ENCODE assay signal across 1 cellular context in genomic region chr16:21158208-21159110, GRCh38.
A peak's percentile ranks its signal among the peaks of the same experiment; 100 is the strongest.
TF ChIP-seq lines count a peak whose summit lies in the region.

LDAF1 (plus strand) TSS chr16:21158674; CDS start chr16:21161183, 2,509 bp downstream.

TF ChIP-seq in HepG2, 621 proteins besides CTCF, POLR2A, EP300 and RAD21 (continued from another document and continues in another):
- TF ChIP-seq, protein P1, sequence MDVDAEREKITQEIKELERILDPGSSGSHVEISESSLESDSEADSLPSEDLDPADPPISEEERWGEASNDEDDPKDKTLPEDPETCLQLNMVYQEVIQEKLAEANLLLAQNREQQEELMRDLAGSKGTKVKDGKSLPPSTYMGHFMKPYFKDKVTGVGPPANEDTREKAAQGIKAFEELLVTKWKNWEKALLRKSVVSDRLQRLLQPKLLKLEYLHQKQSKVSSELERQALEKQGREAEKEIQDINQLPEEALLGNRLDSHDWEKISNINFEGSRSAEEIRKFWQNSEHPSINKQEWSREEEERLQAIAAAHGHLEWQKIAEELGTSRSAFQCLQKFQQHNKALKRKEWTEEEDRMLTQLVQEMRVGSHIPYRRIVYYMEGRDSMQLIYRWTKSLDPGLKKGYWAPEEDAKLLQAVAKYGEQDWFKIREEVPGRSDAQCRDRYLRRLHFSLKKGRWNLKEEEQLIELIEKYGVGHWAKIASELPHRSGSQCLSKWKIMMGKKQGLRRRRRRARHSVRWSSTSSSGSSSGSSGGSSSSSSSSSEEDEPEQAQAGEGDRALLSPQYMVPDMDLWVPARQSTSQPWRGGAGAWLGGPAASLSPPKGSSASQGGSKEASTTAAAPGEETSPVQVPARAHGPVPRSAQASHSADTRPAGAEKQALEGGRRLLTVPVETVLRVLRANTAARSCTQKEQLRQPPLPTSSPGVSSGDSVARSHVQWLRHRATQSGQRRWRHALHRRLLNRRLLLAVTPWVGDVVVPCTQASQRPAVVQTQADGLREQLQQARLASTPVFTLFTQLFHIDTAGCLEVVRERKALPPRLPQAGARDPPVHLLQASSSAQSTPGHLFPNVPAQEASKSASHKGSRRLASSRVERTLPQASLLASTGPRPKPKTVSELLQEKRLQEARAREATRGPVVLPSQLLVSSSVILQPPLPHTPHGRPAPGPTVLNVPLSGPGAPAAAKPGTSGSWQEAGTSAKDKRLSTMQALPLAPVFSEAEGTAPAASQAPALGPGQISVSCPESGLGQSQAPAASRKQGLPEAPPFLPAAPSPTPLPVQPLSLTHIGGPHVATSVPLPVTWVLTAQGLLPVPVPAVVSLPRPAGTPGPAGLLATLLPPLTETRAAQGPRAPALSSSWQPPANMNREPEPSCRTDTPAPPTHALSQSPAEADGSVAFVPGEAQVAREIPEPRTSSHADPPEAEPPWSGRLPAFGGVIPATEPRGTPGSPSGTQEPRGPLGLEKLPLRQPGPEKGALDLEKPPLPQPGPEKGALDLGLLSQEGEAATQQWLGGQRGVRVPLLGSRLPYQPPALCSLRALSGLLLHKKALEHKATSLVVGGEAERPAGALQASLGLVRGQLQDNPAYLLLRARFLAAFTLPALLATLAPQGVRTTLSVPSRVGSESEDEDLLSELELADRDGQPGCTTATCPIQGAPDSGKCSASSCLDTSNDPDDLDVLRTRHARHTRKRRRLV (CRISPR knock-in tag; IDR thresholded peaks at IDR 0.05): no peak
- TF ChIP-seq ZNF672 (CRISPR knock-in tag; IDR thresholded peaks at IDR 0.05) (no peak), ZNF382 (CRISPR knock-in tag; IDR thresholded peaks at IDR 0.05; ENCODE audit: borderline replicate concordance) (no peak), CCDC6 (CRISPR knock-in tag; IDR thresholded peaks at IDR 0.05) (no peak), ZNF639 (CRISPR knock-in tag; conservative IDR thresholded peaks at IDR 0.05) (no peak), ZNF580 (CRISPR knock-in tag; IDR thresholded peaks at IDR 0.05; ENCODE audit: borderline replicate concordance, low read depth) (no peak), GABPB1 (CRISPR knock-in tag; IDR thresholded peaks at IDR 0.05) (peak; percentile 85), SP5 (CRISPR knock-in tag; IDR thresholded peaks at IDR 0.05; ENCODE audit: borderline replicate concordance, low read depth) (peak; percentile 47; the same call in 1 of the 2 replicates), FOXK1 (CRISPR knock-in tag; IDR thresholded peaks at IDR 0.05; ENCODE audit: borderline replicate concordance, low read depth) (no peak), NFIC (IDR thresholded peaks at IDR 0.05; ENCODE audit: low read length) (no peak), SMARCC2 (IDR thresholded peaks at IDR 0.05) (no peak), TEAD3 (CRISPR knock-in tag; optimal IDR thresholded peaks at IDR 0.05; ENCODE audit: borderline replicate concordance) (no peak), SSRP1 (CRISPR knock-in tag; IDR thresholded peaks at IDR 0.05) (no peak), ZFP36L1 (CRISPR knock-in tag; IDR thresholded peaks at IDR 0.05) (no peak; the same call in 1 of the 2 replicates), ZMYM3 (CRISPR knock-in tag; IDR thresholded peaks at IDR 0.05) (no peak; the same call in 1 of the 2 replicates), NAIF1 (CRISPR knock-in tag; IDR thresholded peaks at IDR 0.05; ENCODE audit: borderline replicate concordance) (0 out of 2 replicates have a peak, but pooled peaks have one; percentile 33), ZNF768 (CRISPR knock-in tag; IDR thresholded peaks at IDR 0.05) (peak; percentile 71; the same call in 1 of the 2 replicates), ZNF737 (CRISPR knock-in tag; IDR thresholded peaks at IDR 0.05; ENCODE audit: borderline replicate concordance) (no peak), CBX1 (IDR thresholded peaks at IDR 0.05; ENCODE audit: low read depth) (no peak), NFIB (CRISPR knock-in tag; IDR thresholded peaks at IDR 0.05; ENCODE audit: borderline replicate concordance) (no peak), AGO2 (optimal IDR thresholded peaks at IDR 0.05; ENCODE audit: low read depth, low read length) (no peak), RXRA (CRISPR knock-in tag; IDR thresholded peaks at IDR 0.05) (peak; percentile 60; the same call in 1 of the 2 replicates), ZNF274 (CRISPR knock-in tag; IDR thresholded peaks at IDR 0.05) (peak; percentile 85; the same call in 1 of the 2 replicates), MAF1 (CRISPR knock-in tag; IDR thresholded peaks at IDR 0.05; ENCODE audit: borderline replicate concordance) (no peak), CENPX (CRISPR knock-in tag; IDR thresholded peaks at IDR 0.05) (no peak), ZNF703 (CRISPR knock-in tag; IDR thresholded peaks at IDR 0.05; ENCODE audit: borderline replicate concordance) (peak; percentile 78; the same call in 1 of the 2 replicates), RARA (CRISPR knock-in tag; IDR thresholded peaks at IDR 0.05) (no peak), JUNB (CRISPR knock-in tag; IDR thresholded peaks at IDR 0.05; ENCODE audit: borderline replicate concordance) (no peak)
- TF ChIP-seq, protein P2, sequence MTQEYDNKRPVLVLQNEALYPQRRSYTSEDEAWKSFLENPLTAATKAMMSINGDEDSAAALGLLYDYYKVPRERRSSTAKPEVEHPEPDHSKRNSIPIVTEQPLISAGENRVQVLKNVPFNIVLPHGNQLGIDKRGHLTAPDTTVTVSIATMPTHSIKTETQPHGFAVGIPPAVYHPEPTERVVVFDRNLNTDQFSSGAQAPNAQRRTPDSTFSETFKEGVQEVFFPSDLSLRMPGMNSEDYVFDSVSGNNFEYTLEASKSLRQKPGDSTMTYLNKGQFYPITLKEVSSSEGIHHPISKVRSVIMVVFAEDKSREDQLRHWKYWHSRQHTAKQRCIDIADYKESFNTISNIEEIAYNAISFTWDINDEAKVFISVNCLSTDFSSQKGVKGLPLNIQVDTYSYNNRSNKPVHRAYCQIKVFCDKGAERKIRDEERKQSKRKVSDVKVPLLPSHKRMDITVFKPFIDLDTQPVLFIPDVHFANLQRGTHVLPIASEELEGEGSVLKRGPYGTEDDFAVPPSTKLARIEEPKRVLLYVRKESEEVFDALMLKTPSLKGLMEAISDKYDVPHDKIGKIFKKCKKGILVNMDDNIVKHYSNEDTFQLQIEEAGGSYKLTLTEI (CRISPR knock-in tag; conservative IDR thresholded peaks at IDR 0.05): no peak
- TF ChIP-seq, protein P3, sequence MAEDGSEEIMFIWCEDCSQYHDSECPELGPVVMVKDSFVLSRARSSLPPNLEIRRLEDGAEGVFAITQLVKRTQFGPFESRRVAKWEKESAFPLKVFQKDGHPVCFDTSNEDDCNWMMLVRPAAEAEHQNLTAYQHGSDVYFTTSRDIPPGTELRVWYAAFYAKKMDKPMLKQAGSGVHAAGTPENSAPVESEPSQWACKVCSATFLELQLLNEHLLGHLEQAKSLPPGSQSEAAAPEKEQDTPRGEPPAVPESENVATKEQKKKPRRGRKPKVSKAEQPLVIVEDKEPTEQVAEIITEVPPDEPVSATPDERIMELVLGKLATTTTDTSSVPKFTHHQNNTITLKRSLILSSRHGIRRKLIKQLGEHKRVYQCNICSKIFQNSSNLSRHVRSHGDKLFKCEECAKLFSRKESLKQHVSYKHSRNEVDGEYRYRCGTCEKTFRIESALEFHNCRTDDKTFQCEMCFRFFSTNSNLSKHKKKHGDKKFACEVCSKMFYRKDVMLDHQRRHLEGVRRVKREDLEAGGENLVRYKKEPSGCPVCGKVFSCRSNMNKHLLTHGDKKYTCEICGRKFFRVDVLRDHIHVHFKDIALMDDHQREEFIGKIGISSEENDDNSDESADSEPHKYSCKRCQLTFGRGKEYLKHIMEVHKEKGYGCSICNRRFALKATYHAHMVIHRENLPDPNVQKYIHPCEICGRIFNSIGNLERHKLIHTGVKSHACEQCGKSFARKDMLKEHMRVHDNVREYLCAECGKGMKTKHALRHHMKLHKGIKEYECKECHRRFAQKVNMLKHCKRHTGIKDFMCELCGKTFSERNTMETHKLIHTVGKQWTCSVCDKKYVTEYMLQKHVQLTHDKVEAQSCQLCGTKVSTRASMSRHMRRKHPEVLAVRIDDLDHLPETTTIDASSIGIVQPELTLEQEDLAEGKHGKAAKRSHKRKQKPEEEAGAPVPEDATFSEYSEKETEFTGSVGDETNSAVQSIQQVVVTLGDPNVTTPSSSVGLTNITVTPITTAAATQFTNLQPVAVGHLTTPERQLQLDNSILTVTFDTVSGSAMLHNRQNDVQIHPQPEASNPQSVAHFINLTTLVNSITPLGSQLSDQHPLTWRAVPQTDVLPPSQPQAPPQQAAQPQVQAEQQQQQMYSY (CRISPR knock-in tag; IDR thresholded peaks at IDR 0.05): no peak
- TF ChIP-seq, protein P4, sequence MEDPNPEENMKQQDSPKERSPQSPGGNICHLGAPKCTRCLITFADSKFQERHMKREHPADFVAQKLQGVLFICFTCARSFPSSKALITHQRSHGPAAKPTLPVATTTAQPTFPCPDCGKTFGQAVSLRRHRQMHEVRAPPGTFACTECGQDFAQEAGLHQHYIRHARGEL (CRISPR knock-in tag; IDR thresholded peaks at IDR 0.05): no peak
- TF ChIP-seq, protein P5, sequence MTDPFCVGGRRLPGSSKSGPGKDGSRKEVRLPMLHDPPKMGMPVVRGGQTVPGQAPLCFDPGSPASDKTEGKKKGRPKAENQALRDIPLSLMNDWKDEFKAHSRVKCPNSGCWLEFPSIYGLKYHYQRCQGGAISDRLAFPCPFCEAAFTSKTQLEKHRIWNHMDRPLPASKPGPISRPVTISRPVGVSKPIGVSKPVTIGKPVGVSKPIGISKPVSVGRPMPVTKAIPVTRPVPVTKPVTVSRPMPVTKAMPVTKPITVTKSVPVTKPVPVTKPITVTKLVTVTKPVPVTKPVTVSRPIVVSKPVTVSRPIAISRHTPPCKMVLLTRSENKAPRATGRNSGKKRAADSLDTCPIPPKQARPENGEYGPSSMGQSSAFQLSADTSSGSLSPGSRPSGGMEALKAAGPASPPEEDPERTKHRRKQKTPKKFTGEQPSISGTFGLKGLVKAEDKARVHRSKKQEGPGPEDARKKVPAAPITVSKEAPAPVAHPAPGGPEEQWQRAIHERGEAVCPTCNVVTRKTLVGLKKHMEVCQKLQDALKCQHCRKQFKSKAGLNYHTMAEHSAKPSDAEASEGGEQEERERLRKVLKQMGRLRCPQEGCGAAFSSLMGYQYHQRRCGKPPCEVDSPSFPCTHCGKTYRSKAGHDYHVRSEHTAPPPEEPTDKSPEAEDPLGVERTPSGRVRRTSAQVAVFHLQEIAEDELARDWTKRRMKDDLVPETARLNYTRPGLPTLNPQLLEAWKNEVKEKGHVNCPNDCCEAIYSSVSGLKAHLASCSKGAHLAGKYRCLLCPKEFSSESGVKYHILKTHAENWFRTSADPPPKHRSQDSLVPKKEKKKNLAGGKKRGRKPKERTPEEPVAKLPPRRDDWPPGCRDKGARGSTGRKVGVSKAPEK (CRISPR knock-in tag; IDR thresholded peaks at IDR 0.05; ENCODE audit: borderline replicate concordance): no peak
- TF ChIP-seq, protein P6, sequence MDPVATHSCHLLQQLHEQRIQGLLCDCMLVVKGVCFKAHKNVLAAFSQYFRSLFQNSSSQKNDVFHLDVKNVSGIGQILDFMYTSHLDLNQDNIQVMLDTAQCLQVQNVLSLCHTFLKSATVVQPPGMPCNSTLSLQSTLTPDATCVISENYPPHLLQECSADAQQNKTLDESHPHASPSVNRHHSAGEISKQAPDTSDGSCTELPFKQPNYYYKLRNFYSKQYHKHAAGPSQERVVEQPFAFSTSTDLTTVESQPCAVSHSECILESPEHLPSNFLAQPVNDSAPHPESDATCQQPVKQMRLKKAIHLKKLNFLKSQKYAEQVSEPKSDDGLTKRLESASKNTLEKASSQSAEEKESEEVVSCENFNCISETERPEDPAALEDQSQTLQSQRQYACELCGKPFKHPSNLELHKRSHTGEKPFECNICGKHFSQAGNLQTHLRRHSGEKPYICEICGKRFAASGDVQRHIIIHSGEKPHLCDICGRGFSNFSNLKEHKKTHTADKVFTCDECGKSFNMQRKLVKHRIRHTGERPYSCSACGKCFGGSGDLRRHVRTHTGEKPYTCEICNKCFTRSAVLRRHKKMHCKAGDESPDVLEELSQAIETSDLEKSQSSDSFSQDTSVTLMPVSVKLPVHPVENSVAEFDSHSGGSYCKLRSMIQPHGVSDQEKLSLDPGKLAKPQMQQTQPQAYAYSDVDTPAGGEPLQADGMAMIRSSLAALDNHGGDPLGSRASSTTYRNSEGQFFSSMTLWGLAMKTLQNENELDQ (CRISPR knock-in tag; IDR thresholded peaks at IDR 0.05; ENCODE audit: borderline replicate concordance): no peak
- TF ChIP-seq, protein P7, sequence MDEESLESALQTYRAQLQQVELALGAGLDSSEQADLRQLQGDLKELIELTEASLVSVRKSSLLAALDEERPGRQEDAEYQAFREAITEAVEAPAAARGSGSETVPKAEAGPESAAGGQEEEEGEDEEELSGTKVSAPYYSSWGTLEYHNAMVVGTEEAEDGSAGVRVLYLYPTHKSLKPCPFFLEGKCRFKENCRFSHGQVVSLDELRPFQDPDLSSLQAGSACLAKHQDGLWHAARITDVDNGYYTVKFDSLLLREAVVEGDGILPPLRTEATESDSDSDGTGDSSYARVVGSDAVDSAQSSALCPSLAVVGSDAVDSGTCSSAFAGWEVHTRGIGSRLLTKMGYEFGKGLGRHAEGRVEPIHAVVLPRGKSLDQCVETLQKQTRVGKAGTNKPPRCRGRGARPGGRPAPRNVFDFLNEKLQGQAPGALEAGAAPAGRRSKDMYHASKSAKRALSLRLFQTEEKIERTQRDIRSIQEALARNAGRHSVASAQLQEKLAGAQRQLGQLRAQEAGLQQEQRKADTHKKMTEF (CRISPR knock-in tag; IDR thresholded peaks at IDR 0.05): peak; percentile 59; the same call in 1 of the 2 replicates
